20 cellular contexts compared by ENCODE assay signal in the genomic region with DNA sequence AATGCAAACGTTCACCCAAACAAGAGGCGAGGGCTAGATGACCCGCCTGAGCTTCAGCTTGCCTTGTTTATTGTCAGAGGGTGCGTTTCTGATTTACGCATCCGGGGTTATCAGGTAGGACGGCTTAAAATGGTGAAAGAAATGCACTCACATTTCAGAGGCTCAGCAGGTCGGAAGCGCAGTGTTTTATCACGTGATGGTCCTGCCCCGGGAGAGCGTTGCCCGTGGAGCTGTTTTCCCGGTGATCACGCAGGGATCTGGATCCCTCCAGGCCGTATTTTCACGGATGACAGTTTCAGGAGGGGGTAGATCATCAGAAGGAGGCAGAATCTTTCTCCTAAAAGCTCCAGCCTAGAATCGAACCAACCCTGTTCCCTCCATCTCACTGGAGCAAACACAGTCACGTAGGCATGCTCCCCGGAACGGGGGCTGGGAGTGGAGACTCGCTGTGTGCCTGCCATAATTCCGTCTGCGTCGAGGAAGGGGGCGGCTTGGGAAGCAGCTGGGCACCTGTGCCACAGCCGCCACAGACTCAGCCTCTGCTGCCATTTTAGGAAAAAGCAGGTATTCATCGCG.
"Had no signal": no experiment of that assay in that cellular context is flagged by ENCODE, and none has a peak within 500 bp of the region (broad histone marks: within the 10 kb centered on the region; RNA-seq: fewer than 3 reads in every experiment).

No MANE protein-coding gene starts in this region.

- H3K9ac ChIP-seq: neural progenitor cell, parathyroid adenoma had no signal

- H3K36me3 ChIP-seq: heart right ventricle, left lung, lower lobe of right lung, neural progenitor cell had no signal

- H3K4me3 ChIP-seq: heart right ventricle, left lung, lower lobe of right lung, neural progenitor cell, psoas muscle, stomach had no signal

- H3K27ac ChIP-seq: heart right ventricle, left lung, lower lobe of right lung, neural progenitor cell, parathyroid adenoma, psoas muscle had no signal

- DNase-seq: effector memory CD4-positive, alpha-beta T cell; heart right ventricle; islet precursor cell; left lung; lower lobe of right lung; natural killer cell; occipital lobe; psoas muscle; small intestine; stimulated activated CD4-positive, alpha-beta T cell treated with anti-CD3 and anti-CD28 coated beads, Interleukin-12 subunit alpha, Interleukin-12 subunit beta, amount 100 ng/mL, for 4 hours; stimulated activated naive CD4-positive, alpha-beta T cell; stomach; substantia nigra; trophoblast cell had no signal

- ATAC-seq: esophagus mucosa, heart right ventricle, left lung, lower lobe of right lung, natural killer cell, psoas muscle had no signal

- FAIRE-seq: endometrium, frontal cortex, small intestine, urothelium cell line had no signal

- H2AFZ ChIP-seq: neural progenitor cell, parathyroid adenoma had no signal

- H3K4me2 ChIP-seq: neural progenitor cell had no signal

- H3K9me3 ChIP-seq: heart right ventricle, lower lobe of right lung, psoas muscle, stomach had no signal

- H3K79me2 ChIP-seq: parathyroid adenoma had no signal

- H3K4me1 ChIP-seq: left lung, lower lobe of right lung, neural progenitor cell, parathyroid adenoma, psoas muscle had no signal
